ENCODE assay signal across 21 cellular contexts in genomic region chr4:100450449-100450848, GRCh38.
DNase-seq lines count a peak whose midpoint lies in the region; ATAC-seq, FAIRE-seq and TF ChIP-seq lines count a peak whose summit lies in the region.
"Had no signal": no experiment of that assay in that cellular context is flagged by ENCODE, and none has a peak within 500 bp of the region (broad histone marks: within the 10 kb centered on the region; RNA-seq: fewer than 3 reads in every experiment).

No MANE protein-coding gene starts in this region.

- ATAC-seq in pancreas (no peak), HG03280 (IDR thresholded peaks at IDR 0.05; ENCODE audit: unreplicated experiment) (no peak)
- ATAC-seq: CD8-positive, alpha-beta T cell; HCT116 had no signal

- no peaks in the 10 kb centered on the region for H3K27me3 ChIP-seq in pancreas
- H3K27me3 ChIP-seq: SJSA1 had no signal

- H3K4me3 Mint-ChIP-seq in activated T-helper 2 cell treated with anti-CD3 and anti-CD28 coated beads, Interferon-gamma antibody, Interleukin-2, Interleukin-4, amounts not matched to agents 10 μg/mL and 5 μg/mL and 100 μg/mL, durations not matched to agents 14 hours and 24 hours and 36 hours (ENCODE audit: low read depth) = no peak overlapping the region
- H3K4me3 Mint-ChIP-seq: CD8-positive, alpha-beta T cell had no signal

- H3K27ac Mint-ChIP-seq in activated T-helper 2 cell treated with anti-CD3 and anti-CD28 coated beads, Interferon-gamma antibody, Interleukin-2, Interleukin-4, amounts not matched to agents 10 μg/mL and 5 μg/mL and 100 μg/mL, durations not matched to agents 14 hours and 24 hours and 36 hours = no peak overlapping the region
- H3K27ac Mint-ChIP-seq: CD8-positive, alpha-beta T cell had no signal

- FAIRE-seq in pancreas (lab: Jason Lieb, UNC) = peak; percentile 34
- FAIRE-seq: D721Med, GM12892 had no signal

- H3K4me3 ChIP-seq in pancreas = no peak overlapping the region
- H3K4me3 ChIP-seq: SJSA1 had no signal

- no peaks in the 10 kb centered on the region for H3K4me1 Mint-ChIP-seq in activated T-helper 2 cell treated with anti-CD3 and anti-CD28 coated beads, Interferon-gamma antibody, Interleukin-2, Interleukin-4, amounts not matched to agents 10 μg/mL and 5 μg/mL and 100 μg/mL, durations not matched to agents 14 hours and 24 hours and 36 hours (ENCODE audit: low read depth)

- no peaks in the 10 kb centered on the region for H3K4me1 ChIP-seq in pancreas
- H3K4me1 ChIP-seq: SJSA1 had no signal

- no peaks in the 10 kb centered on the region for H3K9me3 ChIP-seq in pancreas
- H3K9me3 ChIP-seq: SJSA1 had no signal

- intact Hi-C loops in pancreas (cut with DNase I) = no loop called here
- intact Hi-C loops in activated T-helper 2 cell treated with anti-CD3 and anti-CD28 coated beads, Interferon-gamma antibody, Interleukin-2, Interleukin-4, amounts not matched to agents 10 μg/mL and 5 μg/mL and 100 μg/mL, durations not matched to agents 14 hours and 24 hours and 36 hours (cut with micrococcal nuclease) = no loop called here

- H3K27ac ChIP-seq in epithelial cell of prostate (no peak overlapping the region), pancreas (no peak overlapping the region)
- H3K27ac ChIP-seq: 22Rv1, SJSA1 had no signal

- no peak for TF ChIP-seq CTCF in pancreas (IDR thresholded peaks at IDR 0.05)

- DNase-seq in DMS 273 (lab: John Stamatoyannopoulos, UW; ENCODE audit: unreplicated experiment) (peak; percentile 9), DMS 273 treated with DMSO at 0.1 percent for 48 hours (lab: John Stamatoyannopoulos, UW) (no peak), RKO (ENCODE audit: low spot score) (peak; percentile 37), epithelial cell of prostate (ENCODE audit: low read depth, low spot score) (peak; percentile 24), pancreas (no peak), mesenteric fat pad (ENCODE audit: low spot score) (no peak)
- no peak for DNase-seq in activated T-helper 2 cell treated with anti-CD3 and anti-CD28 coated beads, Interferon-gamma antibody, Interleukin-2, Interleukin-4, amounts not matched to agents 10 μg/mL and 5 μg/mL and 100 μg/mL, durations not matched to agents 14 hours and 24 hours and 36 hours (ENCODE audit: low spot score)
- DNase-seq: CD8-positive, alpha-beta T cell; DND-41; MM.1S; NCI-H1105 treated with DMSO at 0.1 percent for 48 hours; NCI-H187; NCI-H446; NK-92 treated with Interleukin-12 subunit alpha and Interleukin-12 subunit beta, amount 100 ng/mL, for 24 hours; OCI-M1 had no signal

- no peaks in the 10 kb centered on the region for H3K27me3 Mint-ChIP-seq in activated T-helper 2 cell treated with anti-CD3 and anti-CD28 coated beads, Interferon-gamma antibody, Interleukin-2, Interleukin-4, amounts not matched to agents 10 μg/mL and 5 μg/mL and 100 μg/mL, durations not matched to agents 14 hours and 24 hours and 36 hours (ENCODE audit: low read depth)

- H3K9me3 Mint-ChIP-seq in activated T-helper 2 cell treated with anti-CD3 and anti-CD28 coated beads, Interferon-gamma antibody, Interleukin-2, Interleukin-4, amounts not matched to agents 10 μg/mL and 5 μg/mL and 100 μg/mL, durations not matched to agents 14 hours and 24 hours and 36 hours = no peaks in the 10 kb centered on the region

- no peaks in the 10 kb centered on the region for H3K36me3 ChIP-seq in pancreas
- H3K36me3 ChIP-seq: SJSA1 had no signal

- no peaks in the 10 kb centered on the region for H3K36me3 Mint-ChIP-seq in activated T-helper 2 cell treated with anti-CD3 and anti-CD28 coated beads, Interferon-gamma antibody, Interleukin-2, Interleukin-4, amounts not matched to agents 10 μg/mL and 5 μg/mL and 100 μg/mL, durations not matched to agents 14 hours and 24 hours and 36 hours (ENCODE audit: low read depth)
- H3K36me3 Mint-ChIP-seq: CD8-positive, alpha-beta T cell had no signal

- 68 to 77% methylated on average over 2 of the region's 2 CpGs for WGBS in pancreas, 2 donors

Comparison
In these comparisons a context has a peak if more than half of its experiments do, and no peak if none do; other contexts are left out.
1. DNase-seq: peak in DMS 273 (single experiment), RKO (single experiment) and epithelial cell of prostate (single experiment); none in DMS 273 treated with DMSO at 0.1 percent for 48 hours (single experiment), pancreas (0 of 6), mesenteric fat pad (single experiment) and activated T-helper 2 cell treated with anti-CD3 and anti-CD28 coated beads, Interferon-gamma antibody, Interleukin-2, Interleukin-4, amounts not matched to agents 10 μg/mL and 5 μg/mL and 100 μg/mL, durations not matched to agents 14 hours and 24 hours and 36 hours (single experiment).